ENCODE assay signal across 9 cellular contexts in genomic region chr17:76659928-76660614, GRCh38. TPM values are rescaled to one million over a fixed set of nuclear protein-coding genes. Genes with fewer than 3 reads are reported as not detected.
DNase-seq lines count a peak whose midpoint lies in the region; ATAC-seq and TF ChIP-seq lines count a peak whose summit lies in the region.
"Had no signal": no experiment of that assay in that cellular context is flagged by ENCODE, and none has a peak within 500 bp of the region (broad histone marks: within the 10 kb centered on the region; RNA-seq: fewer than 3 reads in every experiment).

No MANE protein-coding gene starts in this region.

- no peaks in the 10 kb centered on the region for H3F3A ChIP-seq in Loucy (ENCODE audit: low read depth)

- ATAC-seq in activated naive CD8-positive, alpha-beta T cell treated with anti-CD3 and anti-CD28 coated beads, Interleukin-2, amount 50 U/mL, for 24 hours: no peak
- ATAC-seq in mucosa of descending colon (peak; percentile 87), GM21367 (IDR thresholded peaks at IDR 0.05; ENCODE audit: unreplicated experiment) (no peak), HG03108 (IDR thresholded peaks at IDR 0.05; ENCODE audit: unreplicated experiment) (no peak), HG03095 (IDR thresholded peaks at IDR 0.05; ENCODE audit: unreplicated experiment) (no peak)

- H3K36me3 Mint-ChIP-seq in activated naive CD8-positive, alpha-beta T cell treated with anti-CD3 and anti-CD28 coated beads, Interleukin-2, amount 50 U/mL, for 24 hours (ENCODE audit: low read depth): no peaks in the 10 kb centered on the region

- H3K4me3 Mint-ChIP-seq in activated naive CD8-positive, alpha-beta T cell treated with anti-CD3 and anti-CD28 coated beads, Interleukin-2, amount 50 U/mL, for 24 hours: no peak overlapping the region

- intact Hi-C loops in mucosa of descending colon (cut with DNase I, micrococcal nuclease): no loop called here

- no peaks in the 10 kb centered on the region for H3K79me2 ChIP-seq in Loucy (ENCODE audit: insufficient read depth, low read length)

- TF ChIP-seq CTCF in Loucy (conservative IDR thresholded peaks at IDR 0.05; ENCODE audit: low read length) (no peak), mucosa of descending colon (IDR thresholded peaks at IDR 0.05) (no peak)

- H3K36me3 ChIP-seq in Loucy (ENCODE audit: insufficient read depth, low read length) (no peaks in the 10 kb centered on the region), mucosa of descending colon (ENCODE audit: low read depth) (no peaks in the 10 kb centered on the region)

- no peaks in the 10 kb centered on the region for H3K9me2 ChIP-seq in Loucy (replicated peaks; ENCODE audit: low read depth, low read length)

- no peak overlapping the region for H3K4me2 ChIP-seq in Loucy (ENCODE audit: low read depth, low read length, poor library complexity, severe bottlenecking)

- H3K4me1 ChIP-seq in Loucy (ENCODE audit: insufficient read depth, low read length, poor library complexity, severe bottlenecking) (peaks cover 16% of the 10 kb centered on the region), mucosa of descending colon (ENCODE audit: low read depth) (peaks cover 32% of the 10 kb centered on the region)

- H3K4me3 ChIP-seq in Loucy (ENCODE audit: low read length, poor library complexity, severe bottlenecking) (no peak overlapping the region), mucosa of descending colon (peak overlapping the region; percentile 6)

- H2AFZ ChIP-seq in Loucy (ENCODE audit: low read length): peak overlapping the region; percentile 58; the same call in 1 of the 2 replicates

- H3K9ac ChIP-seq in Loucy (ENCODE audit: low read depth, low read length, poor library complexity, severe bottlenecking): peak overlapping the region; percentile 46

- H3K27me3 ChIP-seq in Loucy (ENCODE audit: insufficient read depth, low read length, poor library complexity, severe bottlenecking): no peaks in the 10 kb centered on the region

- peaks cover 14% of the 10 kb centered on the region for H3K4me1 Mint-ChIP-seq in activated naive CD8-positive, alpha-beta T cell treated with anti-CD3 and anti-CD28 coated beads, Interleukin-2, amount 50 U/mL, for 24 hours

- peak; percentile 47 for DNase-seq in DMS 273 (lab: John Stamatoyannopoulos, UW; ENCODE audit: unreplicated experiment)
- no peak for DNase-seq in DMS 273 treated with DMSO at 0.1 percent for 48 hours (lab: John Stamatoyannopoulos, UW)
- no peak for DNase-seq in activated naive CD8-positive, alpha-beta T cell treated with anti-CD3 and anti-CD28 coated beads, Interleukin-2, amount 50 U/mL, for 24 hours
- peak; percentile 74 to 79 (median 77) for DNase-seq in mucosa of descending colon
- DNase-seq: SHP77 treated with DMSO at 0.1 percent for 48 hours had no signal

- H4K20me1 ChIP-seq in Loucy (ENCODE audit: insufficient read depth, low read length, poor library complexity, severe bottlenecking): no peaks in the 10 kb centered on the region

- no peaks in the 10 kb centered on the region for H3K27me3 Mint-ChIP-seq in activated naive CD8-positive, alpha-beta T cell treated with anti-CD3 and anti-CD28 coated beads, Interleukin-2, amount 50 U/mL, for 24 hours

- H3K9me3 ChIP-seq in Loucy (ENCODE audit: insufficient read depth, low read depth, low read length): no peaks in the 10 kb centered on the region
- H3K9me3 ChIP-seq in mucosa of descending colon: no peaks in the 10 kb centered on the region

- no peaks in the 10 kb centered on the region for H3K9me3 Mint-ChIP-seq in activated naive CD8-positive, alpha-beta T cell treated with anti-CD3 and anti-CD28 coated beads, Interleukin-2, amount 50 U/mL, for 24 hours

- H3K27ac Mint-ChIP-seq in activated naive CD8-positive, alpha-beta T cell treated with anti-CD3 and anti-CD28 coated beads, Interleukin-2, amount 50 U/mL, for 24 hours: peak overlapping the region; percentile 40

RNA-seq across cellular contexts. Expression of gene ST6GALNAC1, which starts 16.5 kb away (rescaled TPM):
- 100 to 1,000 TPM in 2 of 3 donors, 10 to 100 TPM in 1; 90.2 to 363 (median 336) TPM for total RNA-seq in mucosa of descending colon

RNA-seq across cellular contexts. Expression of gene MXRA7, which starts 50.7 kb away (rescaled TPM):
- total RNA-seq in mucosa of descending colon: 100 to 1,000 TPM in 1 of 3 donors, 10 to 100 TPM in 2; 11.4 to 214 (median 24.5) TPM

Comparison
In these comparisons a context has a peak if more than half of its experiments do, and no peak if none do; other contexts are left out.
1. DNase-seq: peak in DMS 273 (single experiment) and mucosa of descending colon (3 of 3); none in DMS 273 treated with DMSO at 0.1 percent for 48 hours (single experiment) and activated naive CD8-positive, alpha-beta T cell treated with anti-CD3 and anti-CD28 coated beads, Interleukin-2, amount 50 U/mL, for 24 hours (single experiment).